ENCODE assay signal across 1 cellular context in genomic region chr5:151254990-151255389, GRCh38.
A peak's percentile ranks its signal among the peaks of the same experiment; 100 is the strongest.
TF ChIP-seq lines count a peak whose summit lies in the region.

No MANE protein-coding gene starts in this region.

TF ChIP-seq in GM12878, 131 proteins besides CTCF, POLR2A, EP300 and RAD21:
- TF ChIP-seq MLLT1 (IDR thresholded peaks at IDR 0.05), result peak; percentile 90; the same call in 1 of the 2 replicates
TF ChIP-seq in GM12878: peak in this region for 1; not testable (repeated sequence) for 130.
